Comparison of ENCODE assay signal across 1 cellular context in the genomic region with DNA sequence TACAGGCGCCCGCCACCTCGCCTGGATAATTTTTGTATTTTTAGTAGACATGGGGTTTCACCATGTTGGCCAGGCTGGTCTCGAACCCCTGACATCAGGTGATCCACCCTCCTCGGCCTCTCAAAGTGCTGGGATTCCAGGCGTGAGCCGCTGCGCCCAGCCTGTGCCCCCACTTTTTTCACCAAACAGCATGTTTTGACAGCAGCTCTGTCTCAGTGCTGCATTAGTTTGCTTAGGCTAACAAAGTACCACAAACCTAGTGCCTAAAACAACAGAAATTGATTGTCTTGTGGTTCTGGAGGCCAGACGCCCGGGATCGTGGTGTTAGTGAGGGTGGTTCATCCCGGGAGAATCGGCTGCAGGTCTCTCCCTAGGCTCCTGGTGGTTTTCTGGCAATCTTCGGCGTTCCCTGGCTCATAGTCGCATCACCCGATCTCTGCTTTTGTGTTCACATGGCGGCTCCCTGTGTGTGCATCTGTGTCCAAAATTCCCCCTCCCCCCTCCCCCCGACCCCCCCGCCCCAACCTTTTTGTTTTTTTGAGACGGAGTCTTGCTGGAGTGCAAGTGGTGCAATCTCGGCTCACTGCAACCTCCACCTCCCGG.
TF ChIP-seq lines count a peak whose summit lies in the region.

No MANE protein-coding gene starts in this region.

TF ChIP-seq in H1, 55 proteins besides CTCF, POLR2A, EP300 and RAD21:
- TF ChIP-seq SP2 (IDR thresholded peaks at IDR 0.05; ENCODE audit: low read length) (no peak), SP4 (IDR thresholded peaks at IDR 0.05; ENCODE audit: low read length) (no peak), KDM4A (IDR thresholded peaks at IDR 0.05; ENCODE audit: low read depth, low read length, severe bottlenecking) (no peak), USF2 (IDR thresholded peaks at IDR 0.05; ENCODE audit: low read length) (no peak), EGR1 (IDR thresholded peaks at IDR 0.05; ENCODE audit: borderline replicate concordance, low read depth, low read length) (no peak), BCL11A (IDR thresholded peaks at IDR 0.05; ENCODE audit: low read depth in 2 of 2, low read length in 2 of 2) (no peak), CHD2 (IDR thresholded peaks at IDR 0.05; ENCODE audit: low read length) (no peak), RNF2 (IDR thresholded peaks at IDR 0.05; ENCODE audit: borderline replicate concordance, low read depth, low read length, missing control alignments, poor library complexity, severe bottlenecking) (no peak), FOSL1 (IDR thresholded peaks at IDR 0.05; ENCODE audit: insufficient read depth, low read depth, low read length) (no peak), TCF12 (IDR thresholded peaks at IDR 0.05; ENCODE audit: low read depth, low read length) (no peak), POU5F1 (IDR thresholded peaks at IDR 0.05; ENCODE audit: low read depth, low read length) (no peak), CBX5 (IDR thresholded peaks at IDR 0.05; ENCODE audit: low read depth, low read length) (no peak), CREB1 (IDR thresholded peaks at IDR 0.05) (no peak), TBP (IDR thresholded peaks at IDR 0.05; ENCODE audit: low read depth, low read length) (no peak), RFX5 (IDR thresholded peaks at IDR 0.05; ENCODE audit: borderline replicate concordance, low read depth, low read length) (no peak), SIRT6 (IDR thresholded peaks at IDR 0.05; ENCODE audit: low read length) (no peak), NANOG (IDR thresholded peaks at IDR 0.05; ENCODE audit: insufficient read depth, low read depth, low read length, poor library complexity, severe bottlenecking) (no peak), YY1 (IDR thresholded peaks at IDR 0.05; ENCODE audit: low read depth, low read length) (no peak), TAF1 (IDR thresholded peaks at IDR 0.05; ENCODE audit: low read depth, low read length) (no peak)
- TF ChIP-seq, protein P1, sequence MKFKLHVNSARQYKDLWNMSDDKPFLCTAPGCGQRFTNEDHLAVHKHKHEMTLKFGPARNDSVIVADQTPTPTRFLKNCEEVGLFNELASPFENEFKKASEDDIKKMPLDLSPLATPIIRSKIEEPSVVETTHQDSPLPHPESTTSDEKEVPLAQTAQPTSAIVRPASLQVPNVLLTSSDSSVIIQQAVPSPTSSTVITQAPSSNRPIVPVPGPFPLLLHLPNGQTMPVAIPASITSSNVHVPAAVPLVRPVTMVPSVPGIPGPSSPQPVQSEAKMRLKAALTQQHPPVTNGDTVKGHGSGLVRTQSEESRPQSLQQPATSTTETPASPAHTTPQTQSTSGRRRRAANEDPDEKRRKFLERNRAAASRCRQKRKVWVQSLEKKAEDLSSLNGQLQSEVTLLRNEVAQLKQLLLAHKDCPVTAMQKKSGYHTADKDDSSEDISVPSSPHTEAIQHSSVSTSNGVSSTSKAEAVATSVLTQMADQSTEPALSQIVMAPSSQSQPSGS (IDR thresholded peaks at IDR 0.05; ENCODE audit: low read length) = no peak
TF ChIP-seq in H1: peak in this region for 0.
